In the genomic region with DNA sequence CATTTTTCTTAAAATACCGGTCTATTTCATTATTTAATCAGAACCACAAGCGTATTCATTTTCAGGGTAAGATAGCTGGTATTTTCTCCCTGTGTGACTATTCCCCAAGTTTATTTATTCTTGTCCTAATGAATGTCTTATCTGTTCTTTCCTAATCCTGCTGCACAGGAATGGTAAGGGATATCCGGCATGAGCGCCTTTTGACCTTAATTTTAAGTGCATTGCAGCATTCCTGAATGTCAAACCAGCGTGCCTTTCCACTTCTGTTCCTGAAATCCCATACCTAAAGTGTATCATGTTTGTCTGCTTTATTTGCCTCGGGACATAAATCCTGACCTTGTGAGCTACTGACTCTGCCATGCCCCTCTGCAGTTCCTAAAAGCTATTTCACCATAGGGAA, we compare ENCODE assay signal across 21 cellular contexts.
DNase-seq lines count a peak whose midpoint lies in the region; ATAC-seq and TF ChIP-seq lines count a peak whose summit lies in the region.
"Had no signal": no experiment of that assay in that cellular context is flagged by ENCODE, and none has a peak within 500 bp of the region (broad histone marks: within the 10 kb centered on the region; RNA-seq: fewer than 3 reads in every experiment).

No MANE protein-coding gene starts in this region.

- ATAC-seq in heart left ventricle (no peak), GM21423 (IDR thresholded peaks at IDR 0.05; ENCODE audit: unreplicated experiment) (no peak)
- ATAC-seq in stimulated activated naive CD8-positive, alpha-beta T cell treated with anti-CD3 and anti-CD28 coated beads, Interleukin-15, Interleukin-2, amounts not matched to agents 100 U/mL and 50 U/mL, for 24 hours: no peak
- ATAC-seq: natural killer cell treated with Interleukin-12 subunit alpha and Interleukin-12 subunit beta and Interleukin-15 and Interleukin-18, amount 100 ng/mL, for 72 hours; psoas muscle; upper lobe of right lung had no signal

- TF ChIP-seq CTCF in HFF-Myc (IDR thresholded peaks at IDR 0.05; ENCODE audit: low read depth, low read length, missing control alignments) (no peak), fibroblast of pulmonary artery (IDR thresholded peaks at IDR 0.05; ENCODE audit: low read length, missing control alignments) (no peak), heart left ventricle (IDR thresholded peaks at IDR 0.05) (no peak)

- H3K4me1 ChIP-seq in SJCRH30 (peaks cover 12% of the 10 kb centered on the region), heart left ventricle (peaks cover 0 to 9% (median 0%) of the 10 kb centered on the region in 12 donors)
- H3K4me1 ChIP-seq: BLaER1, psoas muscle, upper lobe of right lung had no signal

- H3K27ac ChIP-seq in SJCRH30 (peak overlapping the region; percentile 46), heart left ventricle (no peak overlapping the region)
- H3K27ac ChIP-seq: BLaER1, psoas muscle, upper lobe of right lung had no signal

- DNase-seq in HFF-Myc (ENCODE audit: extremely low read depth, low read depth) (peak; percentile 39), SJCRH30 (peak; percentile 81 to 91), fibroblast of pulmonary artery (ENCODE audit: low read depth) (peak; percentile 37), renal cortical epithelial cell (ENCODE audit: low read depth) (peak; percentile 18), heart left ventricle (no peak)
- DNase-seq in stimulated activated CD4-positive, alpha-beta T cell treated with anti-CD3 and anti-CD28 coated beads, Interleukin-15, amount 100 ng/mL, for 24 hours: no peak
- DNase-seq in stimulated activated naive CD8-positive, alpha-beta T cell treated with anti-CD3 and anti-CD28 coated beads, Interleukin-15, Interleukin-2, amounts not matched to agents 100 U/mL and 50 U/mL, for 24 hours: no peak
- DNase-seq: activated B cell treated with CpG ODN at 0.5 μM for 24 hours; activated CD8-positive, alpha-beta memory T cell treated with anti-CD3 and anti-CD28 coated beads for 24 hours; DMS153; mammary epithelial cell; MG63; NCI-H187; NCI-H446; psoas muscle; Right ventricle myocardium superior; stimulated activated naive CD4-positive, alpha-beta T cell treated with Interleukin-2 at 50 U/mL for 16 hours; upper lobe of right lung had no signal

- no peak for TF ChIP-seq POLR2A in heart left ventricle (IDR thresholded peaks at IDR 0.05)

- H3K9me3 ChIP-seq in SJCRH30 (replicated peaks) (no peaks in the 10 kb centered on the region), heart left ventricle (no peaks in the 10 kb centered on the region)
- H3K9me3 ChIP-seq: BLaER1, MG63, psoas muscle, upper lobe of right lung had no signal

- intact Hi-C loops in heart left ventricle (cut with DNase I): no loop called here

- WGBS in heart left ventricle, 4 donors: 34 to 41% (median 38%) methylated on average over 6 of the region's 6 CpGs

- H3K27me3 ChIP-seq in SJCRH30 (no peaks in the 10 kb centered on the region), heart left ventricle (no peaks in the 10 kb centered on the region)
- H3K27me3 ChIP-seq: BLaER1, MG63, upper lobe of right lung had no signal

- H3K4me3 ChIP-seq in HFF-Myc (replicated peaks; ENCODE audit: low read depth, low read length): no peak overlapping the region
- H3K4me3 ChIP-seq in SJCRH30: peak overlapping the region; percentile 25
- no peak overlapping the region for H3K4me3 ChIP-seq in fibroblast of pulmonary artery (replicated peaks; ENCODE audit: low read depth, low read length)
- no peak overlapping the region for H3K4me3 ChIP-seq in heart left ventricle
- H3K4me3 ChIP-seq: BLaER1, MG63, psoas muscle, upper lobe of right lung had no signal

- H3K36me3 ChIP-seq in SJCRH30 (no peaks in the 10 kb centered on the region), heart left ventricle (no peaks in the 10 kb centered on the region)
- H3K36me3 ChIP-seq: BLaER1, MG63, upper lobe of right lung had no signal

Comparison
In these comparisons a context has a peak if more than half of its experiments do, and no peak if none do; other contexts are left out.
1. DNase-seq: peak in HFF-Myc (single experiment), SJCRH30 (2 of 2), fibroblast of pulmonary artery (single experiment) and renal cortical epithelial cell (single experiment); none in stimulated activated CD4-positive, alpha-beta T cell treated with anti-CD3 and anti-CD28 coated beads, Interleukin-15, amount 100 ng/mL, for 24 hours (single experiment), heart left ventricle (0 of 5) and stimulated activated naive CD8-positive, alpha-beta T cell treated with anti-CD3 and anti-CD28 coated beads, Interleukin-15, Interleukin-2, amounts not matched to agents 100 U/mL and 50 U/mL, for 24 hours (single experiment).